Comparison of ENCODE assay signal across 21 cellular contexts in the genomic region with DNA sequence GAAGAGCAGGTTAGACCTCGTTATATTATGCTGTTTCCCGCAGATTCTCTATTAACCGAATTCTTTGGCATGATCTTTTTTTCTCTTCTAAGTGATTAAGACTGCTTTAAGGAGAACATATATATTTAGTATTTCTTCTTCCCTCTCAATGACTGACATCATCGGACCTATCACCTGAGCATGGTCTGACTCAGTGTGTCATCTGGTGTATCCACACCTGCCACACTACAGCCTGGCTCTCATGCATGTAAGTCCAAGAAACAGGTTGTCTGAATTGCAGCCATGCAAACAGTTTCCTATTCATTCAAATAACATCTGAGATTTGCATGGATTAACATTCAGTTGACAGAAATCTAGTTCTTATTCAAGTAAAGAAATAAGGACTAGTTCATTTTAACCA.
"Had no signal": no experiment of that assay in that cellular context is flagged by ENCODE, and none has a peak within 500 bp of the region (broad histone marks: within the 10 kb centered on the region; RNA-seq: fewer than 3 reads in every experiment).

No MANE protein-coding gene starts in this region.

- ATAC-seq: K562 had no signal

- H3K4me3 ChIP-seq: K562, SJSA1, SK-N-MC had no signal

- H3K4me1 ChIP-seq: SJSA1 had no signal

- H3K36me3 ChIP-seq: SJSA1 had no signal

- DNase-seq: Kasumi-1, MM.1S, NCI-H1092 treated with DMSO at 0.1 percent for 48 hours, NCI-H1436, NCI-H1694, NCI-H187 treated with DMSO at 0.1 percent for 48 hours, NCI-H2029 treated with DMSO at 0.1 percent for 48 hours, NCI-H2171 treated with DMSO at 0.1 percent for 48 hours, NCI-H345, NCI-H446 treated with DMSO at 0.1 percent for 48 hours, NCI-H510A treated with DMSO at 0.1 percent for 48 hours, NCI-H69, NCI-H774, Right ventricle myocardium superior, RPMI8226, SIG-M5 had no signal

- H3K9me3 ChIP-seq: SJSA1 had no signal

- H3K27me3 ChIP-seq: SJSA1 had no signal

- H3K27ac ChIP-seq: KMS-11, SJSA1, SK-N-MC had no signal

- FAIRE-seq: K562, RCC 7860 had no signal

- H3K9ac ChIP-seq: KMS-11 had no signal

- H3K4me2 ChIP-seq: KMS-11 had no signal
